In genomic region chr1:2189459-2190425, GRCh38 we compare ENCODE assay signal across 8 cellular contexts. TPM values are rescaled to one million over a fixed set of nuclear protein-coding genes. Genes with fewer than 3 reads are reported as not detected.
DNase-seq lines count a peak whose midpoint lies in the region; ATAC-seq and TF ChIP-seq lines count a peak whose summit lies in the region.

No MANE protein-coding gene starts in this region.

- H3K9me3 ChIP-seq in ectodermal cell (ENCODE audit: control insufficient read depth, low read length), result no peaks in the 10 kb centered on the region
- H3K9me3 ChIP-seq in lung (ENCODE audit: control insufficient read depth in 2 of 2, insufficient read depth in 1 of 2, low read length in 1 of 2), result no peaks in the 10 kb centered on the region

- WGBS in ectodermal cell, 2 experiments, result 28 to 29% methylated on average over 65 of the region's 65 CpGs
- WGBS in lung, 2 donors, result 13 to 28% methylated on average over 63 to 65 of the region's 65 CpGs

- peaks cover 30% of the 10 kb centered on the region for H3K4me1 ChIP-seq in ectodermal cell (ENCODE audit: control insufficient read depth, insufficient read depth, low read length)
- peaks cover 6 to 8% of the 10 kb centered on the region in 2 donors for H3K4me1 ChIP-seq in lung (ENCODE audit: control insufficient read depth in 2 of 2, insufficient read depth in 2 of 2, low read length in 2 of 2)

- H3K36me3 ChIP-seq in ectodermal cell (ENCODE audit: control insufficient read depth, insufficient read depth, low read length), result peaks cover 6% of the 10 kb centered on the region
- peaks cover 0 to 10% of the 10 kb centered on the region in 2 donors for H3K36me3 ChIP-seq in lung (ENCODE audit: control insufficient read depth in 2 of 2, insufficient read depth in 2 of 2, low read length in 2 of 2)

- H3K27me3 ChIP-seq in ectodermal cell (ENCODE audit: control insufficient read depth, insufficient read depth, low read length, poor library complexity, severe bottlenecking) (no peaks in the 10 kb centered on the region), lung (ENCODE audit: control insufficient read depth, insufficient read depth) (no peaks in the 10 kb centered on the region)

- peak; percentile 83 for DNase-seq in NCI-H774 (lab: John Stamatoyannopoulos, UW)
- DNase-seq in activated CD8-positive, alpha-beta memory T cell treated with anti-CD3 and anti-CD28 coated beads for 1 hour (ENCODE audit: extremely low read depth in 1 of 2, low read depth in 1 of 2), result peak; percentile 83 to 84
- peak; percentile 95 for DNase-seq in lung (ENCODE audit: low spot score)
- DNase-seq in stimulated activated CD4-positive, alpha-beta T cell treated with anti-CD3 and anti-CD28 coated beads, Interleukin-4, amount 100 ng/mL, for 48 hours (ENCODE audit: low read depth in 2 of 2), result peak; percentile 83

- peak overlapping the region; percentile 83 for H3K27ac ChIP-seq in ectodermal cell (ENCODE audit: insufficient read depth, low read depth, low read length, poor library complexity, severe bottlenecking)
- peak overlapping the region; percentile 96 to 97 for H3K27ac ChIP-seq in lung (ENCODE audit: low read depth in 1 of 2, low read length in 1 of 2)

- peak; percentile 84 for ATAC-seq in HG03280 (IDR thresholded peaks at IDR 0.05; ENCODE audit: unreplicated experiment)
- peak; percentile 90 for ATAC-seq in lung (ENCODE audit: insufficient read depth, low FRiP score)
- no peak for ATAC-seq in GM18868 (IDR thresholded peaks at IDR 0.05; ENCODE audit: unreplicated experiment)

- TF ChIP-seq CTCF in GM12875 (IDR thresholded peaks at IDR 0.05; ENCODE audit: borderline replicate concordance, insufficient read depth, low read depth, low read length), result no peak
- TF ChIP-seq CTCF in lung (IDR thresholded peaks at IDR 0.05; ENCODE audit: control extremely low read depth, extremely low read depth), result no peak

- H3K4me3 ChIP-seq in GM12875 (ENCODE audit: low read depth, low read length) (peak overlapping the region; percentile 52), ectodermal cell (ENCODE audit: insufficient read depth, low read depth, low read length) (peak overlapping the region; percentile 39), lung (peak overlapping the region; percentile 35)

RNA-seq across cellular contexts. Expression of gene FAAP20, which starts 4.8 kb away (rescaled TPM):
- 98.8 TPM for polyA plus RNA-seq in ectodermal cell (2013, experiment 1 of 4)
- 98.2 TPM for polyA plus RNA-seq in ectodermal cell (2013, experiment 2 of 4)
- polyA plus RNA-seq in ectodermal cell (2013, experiment 3 of 4), result 98.2 TPM
- polyA plus RNA-seq in ectodermal cell (2013, experiment 4 of 4), result 102 TPM
- 10 to 100 TPM; 16.8 to 71.6 TPM for total RNA-seq in lung
- polyA plus RNA-seq in lung, result 10 to 100 TPM; 65.2 to 87.9 TPM

RNA-seq across cellular contexts. Expression of gene SKI, which starts 38.4 kb away (rescaled TPM):
- 43.0 TPM for polyA plus RNA-seq in ectodermal cell (2013, experiment 1 of 4)
- 48.2 TPM for polyA plus RNA-seq in ectodermal cell (2013, experiment 2 of 4)
- polyA plus RNA-seq in ectodermal cell (2013, experiment 3 of 4), result 31.6 TPM
- polyA plus RNA-seq in ectodermal cell (2013, experiment 4 of 4), result 32.5 TPM
- 10 to 100 TPM; 47.7 to 90.7 TPM for total RNA-seq in lung
- 10 to 100 TPM; 17.1 to 33.8 TPM for polyA plus RNA-seq in lung
